7 cellular contexts compared by ENCODE assay signal in the genomic region with DNA sequence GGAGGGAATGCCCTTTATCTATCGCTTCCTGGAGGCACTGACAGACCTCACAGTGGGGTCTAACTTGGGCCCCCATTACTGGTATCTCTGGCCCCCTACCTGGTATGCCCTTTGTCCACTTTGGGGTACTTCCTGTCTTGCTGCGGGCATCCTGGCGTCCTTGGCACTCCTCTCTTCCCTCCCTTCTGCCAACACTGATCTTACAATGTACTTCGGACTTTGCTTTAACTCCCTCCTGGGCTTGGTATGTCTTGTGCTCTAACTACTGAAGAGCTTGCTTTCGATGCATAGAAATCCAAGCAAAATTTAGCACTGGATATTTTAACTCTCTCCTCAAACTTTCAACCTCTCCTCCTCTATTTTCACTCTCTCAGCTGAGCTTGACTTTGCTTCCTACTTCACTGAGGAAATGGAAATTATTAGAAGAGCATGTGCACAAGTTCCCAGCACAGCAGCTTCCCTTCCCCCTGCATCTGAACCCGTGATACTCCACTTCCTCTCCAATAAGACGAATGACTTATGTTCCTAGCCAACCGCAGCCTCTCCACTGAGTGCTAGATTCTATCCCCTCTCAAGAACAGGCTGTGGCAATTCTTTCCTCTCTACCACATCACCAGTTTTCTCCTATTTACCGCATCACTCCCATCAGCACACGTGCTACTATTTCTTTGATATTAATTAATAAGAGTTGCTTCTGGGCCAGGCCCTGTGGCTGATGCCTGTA. TPM values are rescaled to one million over a fixed set of nuclear protein-coding genes. Genes with fewer than 3 reads are reported as not detected.
DNase-seq lines count a peak whose midpoint lies in the region; ATAC-seq and TF ChIP-seq lines count a peak whose summit lies in the region.

No MANE protein-coding gene starts in this region.

- H3K27ac ChIP-seq in HEK293 (ENCODE audit: extremely low read depth, low read depth, low read length) (no peak overlapping the region), right atrium auricular region (no peak overlapping the region)

- peak overlapping the region; percentile 28 for H3K4me3 Mint-ChIP-seq in T-helper 2 cell treated with Interferon-gamma antibody and Interleukin-4, amounts not matched to agents 5 μg/mL and 100 μg/mL, for 36 hours
- H3K4me3 Mint-ChIP-seq in stimulated activated naive CD8-positive, alpha-beta T cell treated with anti-CD3 and anti-CD28 coated beads, Interleukin-15, Interleukin-2, amounts not matched to agents 100 ng/mL and 50 ng/mL, for 24 hours, result peak overlapping the region; percentile 24

- peaks cover 2% of the 10 kb centered on the region for H3K27me3 Mint-ChIP-seq in T-helper 2 cell treated with Interferon-gamma antibody and Interleukin-4, amounts not matched to agents 5 μg/mL and 100 μg/mL, for 36 hours (ENCODE audit: low read depth)
- H3K27me3 Mint-ChIP-seq in stimulated activated naive CD8-positive, alpha-beta T cell treated with anti-CD3 and anti-CD28 coated beads, Interleukin-15, Interleukin-2, amounts not matched to agents 100 ng/mL and 50 ng/mL, for 24 hours, result peaks cover 7% of the 10 kb centered on the region

- no peak for ATAC-seq in HG03159 (IDR thresholded peaks at IDR 0.05; ENCODE audit: unreplicated experiment)
- no peak for ATAC-seq in HG03378 (IDR thresholded peaks at IDR 0.05; ENCODE audit: unreplicated experiment)
- no peak for ATAC-seq in GM18873 (IDR thresholded peaks at IDR 0.05; ENCODE audit: low FRiP score, unreplicated experiment)

- no peaks in the 10 kb centered on the region for H3K36me3 ChIP-seq in HEK293 (ENCODE audit: control insufficient read depth in 2 of 2, insufficient read depth in 1 of 2, low read length in 2 of 2)
- no peaks in the 10 kb centered on the region for H3K36me3 ChIP-seq in right atrium auricular region

- H3K9me3 Mint-ChIP-seq in T-helper 2 cell treated with Interferon-gamma antibody and Interleukin-4, amounts not matched to agents 5 μg/mL and 100 μg/mL, for 36 hours, result no peaks in the 10 kb centered on the region
- no peaks in the 10 kb centered on the region for H3K9me3 Mint-ChIP-seq in stimulated activated naive CD8-positive, alpha-beta T cell treated with anti-CD3 and anti-CD28 coated beads, Interleukin-15, Interleukin-2, amounts not matched to agents 100 ng/mL and 50 ng/mL, for 24 hours

- H3K4me1 ChIP-seq in HEK293 (ENCODE audit: control insufficient read depth, insufficient read depth, low read length) (no peaks in the 10 kb centered on the region), right atrium auricular region (no peaks in the 10 kb centered on the region)

- H3K4me3 ChIP-seq in HEK293 (ENCODE audit: low read depth, low read length), result no peak overlapping the region
- H3K4me3 ChIP-seq in right atrium auricular region, result no peak overlapping the region

- H3K27me3 ChIP-seq in right atrium auricular region, result no peaks in the 10 kb centered on the region

- CTCF ChIA-PET in HEK293 (lab: Yijun Ruan, JAX), result interaction anchor here (0.6 to 3.5 kb wide), 11 partner anchors 13 to 238 kb away, joined by 3 to 22 read pairs (median 8); no protein-coding TSS in a partner anchor

- H3K27ac Mint-ChIP-seq in T-helper 2 cell treated with Interferon-gamma antibody and Interleukin-4, amounts not matched to agents 5 μg/mL and 100 μg/mL, for 36 hours, result peak overlapping the region; percentile 76
- peak overlapping the region; percentile 72 for H3K27ac Mint-ChIP-seq in stimulated activated naive CD8-positive, alpha-beta T cell treated with anti-CD3 and anti-CD28 coated beads, Interleukin-15, Interleukin-2, amounts not matched to agents 100 ng/mL and 50 ng/mL, for 24 hours

- no peaks in the 10 kb centered on the region for H3K36me3 Mint-ChIP-seq in T-helper 2 cell treated with Interferon-gamma antibody and Interleukin-4, amounts not matched to agents 5 μg/mL and 100 μg/mL, for 36 hours (ENCODE audit: low read depth)
- no peaks in the 10 kb centered on the region for H3K36me3 Mint-ChIP-seq in stimulated activated naive CD8-positive, alpha-beta T cell treated with anti-CD3 and anti-CD28 coated beads, Interleukin-15, Interleukin-2, amounts not matched to agents 100 ng/mL and 50 ng/mL, for 24 hours (ENCODE audit: low read depth)

- H3K9me3 ChIP-seq in HEK293 (ENCODE audit: control insufficient read depth, insufficient read depth, low read depth, low read length) (no peaks in the 10 kb centered on the region), right atrium auricular region (no peaks in the 10 kb centered on the region)

- POLR2A ChIA-PET in HEK293 (lab: Yijun Ruan, JAX), result no interaction called here

- peaks cover 10% of the 10 kb centered on the region for H3K4me1 Mint-ChIP-seq in T-helper 2 cell treated with Interferon-gamma antibody and Interleukin-4, amounts not matched to agents 5 μg/mL and 100 μg/mL, for 36 hours (ENCODE audit: low read depth)
- H3K4me1 Mint-ChIP-seq in stimulated activated naive CD8-positive, alpha-beta T cell treated with anti-CD3 and anti-CD28 coated beads, Interleukin-15, Interleukin-2, amounts not matched to agents 100 ng/mL and 50 ng/mL, for 24 hours (ENCODE audit: low read depth), result peaks cover 14% of the 10 kb centered on the region

- peak; percentile 15 for DNase-seq in T-helper 2 cell treated with Interferon-gamma antibody and Interleukin-4, amounts not matched to agents 5 μg/mL and 100 μg/mL, for 36 hours (ENCODE audit: low spot score)
- peak; percentile 60 for DNase-seq in right atrium auricular region (ENCODE audit: low spot score)

- TF ChIP-seq CTCF in HEK293 (tag by site-specific recombination; IDR thresholded peaks at IDR 0.05) (no peak), right atrium auricular region (IDR thresholded peaks at IDR 0.05) (no peak)

TF ChIP-seq in HEK293, 187 proteins besides CTCF, POLR2A, EP300 and RAD21:
- no peak for TF ChIP-seq ZNF37A (tag by site-specific recombination; IDR thresholded peaks at IDR 0.05)
- peak; percentile 39; the same call in 1 of the 2 replicates for TF ChIP-seq PRDM1 (tag by site-specific recombination; IDR thresholded peaks at IDR 0.05)
- TF ChIP-seq ZNF571 (tag by site-specific recombination; IDR thresholded peaks at IDR 0.05), result no peak
- TF ChIP-seq ZBTB48 (tag by site-specific recombination; IDR thresholded peaks at IDR 0.05), result no peak

RNA-seq across cellular contexts. Expression of a gene that starts 52.9 kb away (rescaled TPM):
- total RNA-seq in right atrium auricular region, result not detected
